Comparison of ENCODE assay signal across 6 cellular contexts in genomic region chr6:4591218-4591617, GRCh38.
"Had no signal": no experiment of that assay in that cellular context is flagged by ENCODE, and none has a peak within 500 bp of the region (broad histone marks: within the 10 kb centered on the region; RNA-seq: fewer than 3 reads in every experiment).

No MANE protein-coding gene starts in this region.

- ATAC-seq: HepG2, K562 had no signal

- H3K27ac Mint-ChIP-seq: IgD-negative memory B cell had no signal

- DNase-seq: IMR-90, KBM-7 had no signal

- H3K4me3 ChIP-seq: K562 had no signal

- H3K27me3 Mint-ChIP-seq: IgD-negative memory B cell had no signal

- H3K4me3 Mint-ChIP-seq: IgD-negative memory B cell had no signal

- H3K27ac ChIP-seq: HL-60 had no signal
